In genomic region chr6:112328826-112329446, GRCh38 we compare ENCODE assay signal across 9 cellular contexts. TPM values are rescaled to one million over a fixed set of nuclear protein-coding genes. Genes with fewer than 3 reads are reported as not detected.
"Had no signal": no experiment of that assay in that cellular context is flagged by ENCODE, and none has a peak within 500 bp of the region (broad histone marks: within the 10 kb centered on the region; RNA-seq: fewer than 3 reads in every experiment).

No MANE protein-coding gene starts in this region.

RNA-seq across cellular contexts. Expression of gene RFPL4B, which starts 18.2 kb away (rescaled TPM):
- total RNA-seq: activated CD4-positive, alpha-beta memory T cell treated with anti-CD3 and anti-CD28 coated beads for 36 hours; activated CD4-positive, alpha-beta T cell treated with anti-CD3 and anti-CD28 coated beads, Interleukin-2, amount 10 ng/mL, durations not matched to agents 7 days and 5 days; activated naive CD4-positive, alpha-beta T cell treated with anti-CD3 and anti-CD28 coated beads, Interleukin-2, amount 50 U/mL, for 72 hours; activated T-cell treated with anti-CD3 and anti-CD28 coated beads, Interleukin-2, amount 50 U/mL, for 4 hours; ascending aorta; body of pancreas; Right ventricle myocardium superior; T-helper 2 cell treated with Interferon-gamma antibody and Interleukin-4, amounts not matched to agents 100 ng/mL and 5 ng/mL, for 36 hours had no signal
- polyA plus RNA-seq: SK-N-SH had no signal
